Comparison of ENCODE assay signal across 13 cellular contexts in genomic region chr11:23079382-23079813, GRCh38.
DNase-seq lines count a peak whose midpoint lies in the region; ATAC-seq and TF ChIP-seq lines count a peak whose summit lies in the region.
"Had no signal": no experiment of that assay in that cellular context is flagged by ENCODE, and none has a peak within 500 bp of the region (broad histone marks: within the 10 kb centered on the region; RNA-seq: fewer than 3 reads in every experiment).

No MANE protein-coding gene starts in this region.

- no peak overlapping the region for H3K27ac ChIP-seq in left lung
- H3K27ac ChIP-seq in coronary artery = no peak overlapping the region
- H3K27ac ChIP-seq: thoracic aorta had no signal

- intact Hi-C loops in left lung (cut with DNase I) = no loop called here
- intact Hi-C loops in Right ventricle myocardium inferior (cut with DNase I) = no loop called here

- H3K4me1 ChIP-seq in left lung = no peaks in the 10 kb centered on the region

- no peaks in the 10 kb centered on the region for H3K9me3 ChIP-seq in left lung
- H3K9me3 ChIP-seq: thoracic aorta had no signal

- ATAC-seq in GM18517 (IDR thresholded peaks at IDR 0.05; ENCODE audit: unreplicated experiment) (peak; percentile 86), GM21786 (IDR thresholded peaks at IDR 0.05; ENCODE audit: unreplicated experiment) (peak; percentile 77), HG03378 (IDR thresholded peaks at IDR 0.05; ENCODE audit: unreplicated experiment) (peak; percentile 81), left lung (no peak), Right ventricle myocardium inferior (no peak)
- ATAC-seq: WTC11 had no signal

- TF ChIP-seq CTCF in fibroblast of villous mesenchyme (IDR thresholded peaks at IDR 0.05; ENCODE audit: insufficient read depth, low read depth, low read length) (no peak), left lung (IDR thresholded peaks at IDR 0.05) (no peak), coronary artery (IDR thresholded peaks at IDR 0.05) (no peak)

- H3K36me3 ChIP-seq in left lung = no peaks in the 10 kb centered on the region
- H3K36me3 ChIP-seq: thoracic aorta had no signal

- no peaks in the 10 kb centered on the region for H3K27me3 ChIP-seq in left lung

- DNase-seq in fibroblast of villous mesenchyme (ENCODE audit: low read depth) = peak; percentile 13
- no peak for DNase-seq in left lung
- DNase-seq in Right ventricle myocardium inferior (ENCODE audit: missing footprints) = no peak
- DNase-seq in NCI-H1092 (lab: John Stamatoyannopoulos, UW) = no peak
- DNase-seq in coronary artery (ENCODE audit: low spot score) = no peak
- DNase-seq: caudate nucleus, DMS79 treated with DMSO at 0.1 percent for 48 hours, NCI-H446 had no signal

- H3K4me3 ChIP-seq in fibroblast of villous mesenchyme (ENCODE audit: low read depth, low read length) (no peak overlapping the region), left lung (no peak overlapping the region), coronary artery (no peak overlapping the region)
- H3K4me3 ChIP-seq: thoracic aorta had no signal

Comparison
In these comparisons a context has a peak if more than half of its experiments do, and no peak if none do; other contexts are left out.
1. ATAC-seq: peak in GM18517 (single experiment), GM21786 (single experiment) and HG03378 (single experiment); none in left lung (single experiment) and Right ventricle myocardium inferior (single experiment).